1 cellular context compared by ENCODE assay signal in genomic region chr22:38460367-38460952, GRCh38.
TF ChIP-seq lines count a peak whose summit lies in the region.

No MANE protein-coding gene starts in this region.

TF ChIP-seq in SK-N-SH treated with all-trans-retinoic acid at 6 μM for 48 hours, 23 proteins besides CTCF, POLR2A, EP300 and RAD21 (continued from another document):
- TF ChIP-seq TCF4 (CRISPR knock-in tag; IDR thresholded peaks at IDR 0.05; ENCODE audit: borderline replicate concordance) (no peak), ZNF70 (CRISPR knock-in tag; IDR thresholded peaks at IDR 0.05) (no peak), ISL1 (CRISPR knock-in tag; IDR thresholded peaks at IDR 0.05) (no peak), ZNF565 (CRISPR knock-in tag; conservative IDR thresholded peaks at IDR 0.05; ENCODE audit: low read depth) (no peak), TOX (CRISPR knock-in tag; IDR thresholded peaks at IDR 0.05; ENCODE audit: borderline replicate concordance) (no peak), ESRRG (CRISPR knock-in tag; IDR thresholded peaks at IDR 0.05) (no peak), PATZ1 (CRISPR knock-in tag; IDR thresholded peaks at IDR 0.05; ENCODE audit: borderline replicate concordance) (no peak), ZNF8 (CRISPR knock-in tag; IDR thresholded peaks at IDR 0.05) (no peak), PPARA (CRISPR knock-in tag; IDR thresholded peaks at IDR 0.05; ENCODE audit: borderline replicate concordance) (no peak), CSRNP3 (CRISPR knock-in tag; IDR thresholded peaks at IDR 0.05) (no peak), ZFP3 (CRISPR knock-in tag; IDR thresholded peaks at IDR 0.05) (no peak), RARB (CRISPR knock-in tag; IDR thresholded peaks at IDR 0.05) (no peak)
